8 cellular contexts compared by ENCODE assay signal in genomic region chr5:179818746-179819295, GRCh38. TPM values are rescaled to one million over a fixed set of nuclear protein-coding genes. Genes with fewer than 3 reads are reported as not detected.
DNase-seq lines count a peak whose midpoint lies in the region; ATAC-seq and TF ChIP-seq lines count a peak whose summit lies in the region.

No MANE protein-coding gene starts in this region.

- H3K9ac ChIP-seq in OCI-LY3 (ENCODE audit: low read length), result peak overlapping the region; percentile 93

- peak overlapping the region; percentile 95 for H3K4me2 ChIP-seq in OCI-LY3 (ENCODE audit: low read length)

- H4K20me1 ChIP-seq in OCI-LY3 (ENCODE audit: insufficient read depth, low read length), result peaks cover 25% of the 10 kb centered on the region

- DNase-seq in BJ (ENCODE audit: low read depth) (peak; percentile 64), myocyte (ENCODE audit: low read depth) (peak; percentile 95)
- peak; percentile 85 to 88 for DNase-seq in activated T-cell treated with anti-CD3 and anti-CD28 coated beads, Interleukin-2, amount 50 U/mL, for 48 hours
- DNase-seq in stimulated activated CD8-positive, alpha-beta memory T cell treated with anti-CD3 and anti-CD28 coated beads, Interleukin-7, amount 100 ng/mL, for 4 hours (ENCODE audit: low read depth in 2 of 2), result peak; percentile 73 to 85

- POLR2A ChIA-PET in BJ (lab: Charles Lee), result no interaction called here

- peaks cover 45% of the 10 kb centered on the region for H3K79me2 ChIP-seq in OCI-LY3 (ENCODE audit: low read length)

- CTCF ChIA-PET in BJ (lab: Yijun Ruan, JAX), result no interaction called here

- H3K9me3 ChIP-seq in OCI-LY3 (ENCODE audit: insufficient read depth, low read length), result no peaks in the 10 kb centered on the region

- H3K27me3 ChIP-seq in BJ (ENCODE audit: control insufficient read depth, insufficient read depth, low read length) (no peaks in the 10 kb centered on the region), OCI-LY3 (ENCODE audit: low read depth, low read length) (no peaks in the 10 kb centered on the region)

- ATAC-seq in GM19035 (IDR thresholded peaks at IDR 0.05; ENCODE audit: unreplicated experiment), result peak; percentile 61
- peak; percentile 57 for ATAC-seq in HG03196 (IDR thresholded peaks at IDR 0.05; ENCODE audit: unreplicated experiment)
- ATAC-seq in esophagus mucosa, result peak; percentile 82

- H3K36me3 ChIP-seq in BJ (ENCODE audit: control insufficient read depth, insufficient read depth, low read length) (peaks cover 16% of the 10 kb centered on the region), OCI-LY3 (replicated peaks; ENCODE audit: low read depth, low read length) (peaks cover 32% of the 10 kb centered on the region)

- H3K4me1 ChIP-seq in OCI-LY3 (ENCODE audit: low read length), result peaks cover 34% of the 10 kb centered on the region

- TF ChIP-seq CTCF in BJ (IDR thresholded peaks at IDR 0.05; ENCODE audit: insufficient read depth, low read depth, low read length), result no peak
- TF ChIP-seq CTCF in OCI-LY3 (IDR thresholded peaks at IDR 0.05; ENCODE audit: low read depth, low read length), result no peak

- no peak overlapping the region for H2AFZ ChIP-seq in OCI-LY3 (ENCODE audit: low read depth, low read length)

- H3K27ac ChIP-seq in OCI-LY3 (ENCODE audit: low read length), result peak overlapping the region; percentile 87

- peak overlapping the region; percentile 19 for H3K4me3 ChIP-seq in BJ (ENCODE audit: low read depth, low read length)
- peak overlapping the region; percentile 91 for H3K4me3 ChIP-seq in OCI-LY3 (ENCODE audit: low read length)

RNA-seq across cellular contexts. Expression of gene SQSTM1, which starts 1.9 kb away (rescaled TPM):
- 307 and 361 TPM in 2 replicates for polyA plus RNA-seq in BJ (2011; rRNA removed)
- polyA minus RNA-seq in BJ (2011; rRNA and poly(A)+ RNA removed), result 103 and 140 TPM in 2 replicates
- total RNA-seq in esophagus mucosa (126 TPM), myocyte (551 and 593 TPM in 2 replicates)
- 797 TPM for polyA plus RNA-seq in myocyte (2012)

RNA-seq across cellular contexts. Expression of gene MGAT4B, which starts 12.2 kb away (rescaled TPM):
- polyA plus RNA-seq in BJ (2011; rRNA removed), result 91.7 and 131 TPM in 2 replicates
- polyA minus RNA-seq in BJ (2011; rRNA and poly(A)+ RNA removed), result 96.3 and 122 TPM in 2 replicates
- total RNA-seq in esophagus mucosa (72.1 TPM), myocyte (125 and 135 TPM in 2 replicates)
- 314 TPM for polyA plus RNA-seq in myocyte (2012)

RNA-seq across cellular contexts. Expression of gene LTC4S, which starts 25.0 kb away (rescaled TPM):
- 0.49 and 0.88 TPM in 2 replicates for polyA plus RNA-seq in BJ (2011; rRNA removed)
- polyA minus RNA-seq in BJ (2011; rRNA and poly(A)+ RNA removed), result 0.33 TPM in 1 of 2 replicates, not detected in the other
- total RNA-seq in esophagus mucosa (5.1 TPM), myocyte (0.94 and 1.0 TPM in 2 replicates)
- 0.58 TPM for polyA plus RNA-seq in myocyte (2012)

RNA-seq across cellular contexts. Expression of gene MRNIP, which starts 39.8 kb away (rescaled TPM):
- polyA plus RNA-seq in BJ (2011; rRNA removed), result 12.6 and 14.1 TPM in 2 replicates
- polyA minus RNA-seq in BJ (2011; rRNA and poly(A)+ RNA removed), result 3.7 and 9.5 TPM in 2 replicates
- total RNA-seq in esophagus mucosa (8.3 TPM), myocyte (22.5 and 30.1 TPM in 2 replicates)
- polyA plus RNA-seq in myocyte (2012), result 29.3 TPM

Comparison
In these comparisons a context has a peak if more than half of its experiments do, and no peak if none do; other contexts are left out.
1. Peak in every context shown above with its lines: DNase-seq, ATAC-seq, H3K4me3 ChIP-seq and H3K27ac ChIP-seq.